ENCODE assay signal across 17 cellular contexts in the genomic region with DNA sequence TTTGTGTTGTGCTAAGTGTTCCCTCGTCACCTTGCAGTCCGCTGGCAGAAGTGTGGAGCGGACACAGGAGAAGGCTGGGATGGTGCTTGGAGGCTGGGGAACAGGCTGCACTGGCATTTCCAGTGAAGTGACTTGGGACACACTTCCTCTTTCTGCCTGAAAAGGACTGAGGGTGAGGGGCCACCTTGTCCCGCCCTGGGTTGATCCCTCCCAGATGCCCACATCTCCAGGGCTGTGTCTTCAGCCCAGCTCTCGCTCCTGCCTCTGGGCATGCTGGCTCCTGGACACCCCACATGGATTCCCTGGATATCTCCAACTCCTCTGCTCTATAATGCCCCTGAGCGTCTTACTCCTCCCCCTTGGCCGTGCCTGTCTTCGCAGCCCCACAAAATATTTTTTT.
A peak's percentile ranks its signal among the peaks of the same experiment; 100 is the strongest.
DNase-seq lines count a peak whose midpoint lies in the region; ATAC-seq, FAIRE-seq and TF ChIP-seq lines count a peak whose summit lies in the region.
"Had no signal": no experiment of that assay in that cellular context is flagged by ENCODE, and none has a peak within 500 bp of the region (broad histone marks: within the 10 kb centered on the region; RNA-seq: fewer than 3 reads in every experiment).

No MANE protein-coding gene starts in this region.

- no peak overlapping the region for H2AFZ ChIP-seq in HCT116 (ENCODE audit: low read depth, low read length, poor library complexity, severe bottlenecking)

- TF ChIP-seq CTCF in HCT116 (IDR thresholded peaks at IDR 0.05 in 2 of 3, conservative IDR thresholded peaks at IDR 0.05 in 1 of 3; ENCODE audit: borderline replicate concordance in 1 of 3, insufficient read depth in 1 of 3, low read depth in 2 of 3, low read length in 2 of 3) (no peak), endodermal cell (conservative IDR thresholded peaks at IDR 0.05) (no peak)

- no peak for FAIRE-seq in HTR-8/SVneo (lab: Jason Lieb, UNC)
- FAIRE-seq: G401.6 had no signal

- no peaks in the 10 kb centered on the region for H3K27me3 Mint-ChIP-seq in endodermal cell (ENCODE audit: insufficient read depth)
- no peaks in the 10 kb centered on the region for H3K27me3 Mint-ChIP-seq in stimulated activated memory B cell treated with anti-CD40 and anti-IgM and Interleukin-4, amounts not matched to agents 10 μg/mL and 1 μg/mL and 100 μg/mL, for 72 hours
- H3K27me3 Mint-ChIP-seq: CD4-positive, alpha-beta memory T cell had no signal

- no peaks in the 10 kb centered on the region for H3K79me2 ChIP-seq in HCT116 (ENCODE audit: insufficient read depth, low read length)

- intact Hi-C loops in HCT116 (cut with micrococcal nuclease) = loop anchor here (1.0 kb wide), 1 partner anchor 189 kb away; no protein-coding TSS in a partner anchor

- TF ChIP-seq POLR2A in HCT116 (IDR thresholded peaks at IDR 0.05; ENCODE audit: borderline replicate concordance, extremely low read depth, insufficient read depth, insufficient read length) = no peak

- RAD21 ChIA-PET in HCT116 (lab: Charles Lee; ENCODE audit: low non-redundant PET in 1 of 2, low total read pairs in 2 of 2, uncharacterized antibody in 2 of 2, unreplicated experiment in 2 of 2) = no interaction called here

- DNase-seq in ELF-1 (ENCODE audit: low read depth, low spot score) = peak; percentile 11
- DNase-seq in HCT116 (ENCODE audit: low read depth, low spot score) = no peak
- DNase-seq in endodermal cell = no peak
- DNase-seq in OCI-M1 (lab: John Stamatoyannopoulos, UW) = no peak
- no peak for DNase-seq in kidney tubule cell (ENCODE audit: low spot score)
- DNase-seq in HTR-8/SVneo (ENCODE audit: insufficient read length, low spot score) = no peak
- DNase-seq: CD4-positive, alpha-beta memory T cell; DMS79; GOT3; HFFc6; KBM-7 had no signal

- H3K36me3 Mint-ChIP-seq in endodermal cell (ENCODE audit: low read depth) = peaks cover 6% of the 10 kb centered on the region
- H3K36me3 Mint-ChIP-seq in stimulated activated memory B cell treated with anti-CD40 and anti-IgM and Interleukin-4, amounts not matched to agents 10 μg/mL and 1 μg/mL and 100 μg/mL, for 72 hours = no peaks in the 10 kb centered on the region
- H3K36me3 Mint-ChIP-seq: CD4-positive, alpha-beta memory T cell had no signal

- 96 to 100% methylated on average over 8 of the region's 8 CpGs for WGBS in endodermal cell (ENCODE audit: insufficient coverage in 1 of 2, insufficient read length in 1 of 2), 2 experiments

- BruUV-seq in HCT116 (replicated peaks; lab: Mats Ljungman, UMichigan) = no TSS peak

- ATAC-seq in HCT116 = peak; percentile 38; the same call in 1 of the 2 replicates
- ATAC-seq in stimulated activated memory B cell treated with anti-CD40 and anti-IgM and Interleukin-4, amounts not matched to agents 10 μg/mL and 1 μg/mL and 100 μg/mL, for 72 hours = peak; percentile 12
- ATAC-seq in GM21717 (IDR thresholded peaks at IDR 0.05; ENCODE audit: unreplicated experiment) = no peak

- H3K9me2 ChIP-seq in HCT116 (ENCODE audit: insufficient read depth) = no peaks in the 10 kb centered on the region

- H3K4me1 Mint-ChIP-seq in endodermal cell = peaks cover 18% of the 10 kb centered on the region
- no peaks in the 10 kb centered on the region for H3K4me1 Mint-ChIP-seq in stimulated activated memory B cell treated with anti-CD40 and anti-IgM and Interleukin-4, amounts not matched to agents 10 μg/mL and 1 μg/mL and 100 μg/mL, for 72 hours

- peak overlapping the region; percentile 1 for H3K27ac Mint-ChIP-seq in endodermal cell
- no peak overlapping the region for H3K27ac Mint-ChIP-seq in stimulated activated memory B cell treated with anti-CD40 and anti-IgM and Interleukin-4, amounts not matched to agents 10 μg/mL and 1 μg/mL and 100 μg/mL, for 72 hours
- H3K27ac Mint-ChIP-seq: CD4-positive, alpha-beta memory T cell; HFFc6 had no signal

- no peak for TF ChIP-seq RAD21 in HCT116 (IDR thresholded peaks at IDR 0.05; ENCODE audit: low read depth)

- H3K9ac ChIP-seq in HCT116 (ENCODE audit: low read length) (no peak overlapping the region), endodermal cell (ENCODE audit: extremely low read depth, low read length, poor library complexity, severe bottlenecking) (no peak overlapping the region)
- H3K9ac ChIP-seq: BLaER1 treated with 17β-estradiol and CSF1 and Interleukin-3, amounts not matched to agents 10 nM and 100 nM had no signal

- H3K4me2 ChIP-seq in HCT116 (ENCODE audit: low read length) = no peak overlapping the region
- H3K4me2 ChIP-seq: BLaER1 treated with 17β-estradiol and CSF1 and Interleukin-3, amounts not matched to agents 10 nM and 100 nM had no signal

- H3K4me3 Mint-ChIP-seq in endodermal cell = no peak overlapping the region
- H3K4me3 Mint-ChIP-seq in stimulated activated memory B cell treated with anti-CD40 and anti-IgM and Interleukin-4, amounts not matched to agents 10 μg/mL and 1 μg/mL and 100 μg/mL, for 72 hours = no peak overlapping the region
- H3K4me3 Mint-ChIP-seq: CD4-positive, alpha-beta memory T cell; HFFc6 had no signal

- no peak overlapping the region for H3K4me3 ChIP-seq in HCT116 (replicated peaks in 1 of 2; ENCODE audit: low read depth in 1 of 2, low read length in 2 of 2)
- no peak overlapping the region for H3K4me3 ChIP-seq in endodermal cell (ENCODE audit: low read length)
- H3K4me3 ChIP-seq: BLaER1 treated with 17β-estradiol and CSF1 and Interleukin-3, amounts not matched to agents 10 nM and 100 nM; HAP-1 had no signal

- H3K9me3 ChIP-seq in HCT116 (ENCODE audit: control insufficient read depth in 1 of 2, insufficient read depth in 1 of 2, low read depth in 1 of 2, low read length in 2 of 2) (no peaks in the 10 kb centered on the region), endodermal cell (ENCODE audit: control insufficient read depth, low read length) (no peaks in the 10 kb centered on the region)
- H3K9me3 ChIP-seq: BLaER1 treated with 17β-estradiol and CSF1 and Interleukin-3, amounts not matched to agents 10 nM and 100 nM; HAP-1 had no signal

- H4K20me1 ChIP-seq in HCT116 (ENCODE audit: insufficient read depth) = no peaks in the 10 kb centered on the region
- H4K20me1 ChIP-seq: BLaER1 treated with 17β-estradiol and CSF1 and Interleukin-3, amounts not matched to agents 10 nM and 100 nM had no signal

- H3K27me3 ChIP-seq in HCT116 (ENCODE audit: insufficient read depth, low read length) (no peaks in the 10 kb centered on the region), endodermal cell (ENCODE audit: control insufficient read depth, insufficient read depth, low read length, poor library complexity, severe bottlenecking) (no peaks in the 10 kb centered on the region)
- H3K27me3 ChIP-seq: BLaER1 treated with 17β-estradiol and CSF1 and Interleukin-3, amounts not matched to agents 10 nM and 100 nM had no signal

- POLR2A ChIA-PET in HCT116 (lab: Charles Lee) = no interaction called here

- no peaks in the 10 kb centered on the region for H3K4me1 ChIP-seq in HCT116 (ENCODE audit: control insufficient read depth in 1 of 2, insufficient read depth in 2 of 2, low read length in 2 of 2)
- H3K4me1 ChIP-seq in endodermal cell (ENCODE audit: control insufficient read depth, insufficient read depth, low read length) = peaks cover 7% of the 10 kb centered on the region
- H3K4me1 ChIP-seq: BLaER1 treated with 17β-estradiol and CSF1 and Interleukin-3, amounts not matched to agents 10 nM and 100 nM; HAP-1 had no signal

- no peaks in the 10 kb centered on the region for H3K36me3 ChIP-seq in HCT116 (ENCODE audit: control insufficient read depth in 1 of 2, insufficient read depth in 2 of 2, low read length in 2 of 2)
- no peaks in the 10 kb centered on the region for H3K36me3 ChIP-seq in endodermal cell (ENCODE audit: control insufficient read depth, insufficient read depth, low read length)
- H3K36me3 ChIP-seq: BLaER1 treated with 17β-estradiol and CSF1 and Interleukin-3, amounts not matched to agents 10 nM and 100 nM; HAP-1 had no signal

- no peaks in the 10 kb centered on the region for H3K9me3 Mint-ChIP-seq in endodermal cell
- H3K9me3 Mint-ChIP-seq in stimulated activated memory B cell treated with anti-CD40 and anti-IgM and Interleukin-4, amounts not matched to agents 10 μg/mL and 1 μg/mL and 100 μg/mL, for 72 hours = peaks cover 4% of the 10 kb centered on the region
- H3K9me3 Mint-ChIP-seq: CD4-positive, alpha-beta memory T cell; HFFc6 had no signal

- H3K27ac ChIP-seq in HCT116 (ENCODE audit: low read depth, low read length) = no peak overlapping the region
- no peak overlapping the region for H3K27ac ChIP-seq in endodermal cell (ENCODE audit: low read depth, low read length)
- H3K27ac ChIP-seq: BLaER1 treated with 17β-estradiol and CSF1 and Interleukin-3, amounts not matched to agents 10 nM and 100 nM; HL-60 had no signal

- CTCF ChIA-PET in HCT116 (lab: Charles Lee) = interaction anchor here (1.2 kb wide), 1 partner anchor 190 kb away, joined by 7 read pairs; no protein-coding TSS in a partner anchor

TF ChIP-seq in HCT116, 20 proteins besides CTCF, POLR2A, EP300 and RAD21:
- no peak for TF ChIP-seq EZH2 (IDR thresholded peaks at IDR 0.05)
- no peak for TF ChIP-seq TCF7L2 (IDR thresholded peaks at IDR 0.05; ENCODE audit: borderline replicate concordance, extremely low read depth, insufficient read depth, insufficient read length)
TF ChIP-seq in HCT116: peak in this region for 0.
